Comparison of ENCODE assay signal across 7 cellular contexts in genomic region chrX:123320622-123321021, GRCh38.
"Had no signal": no experiment of that assay in that cellular context is flagged by ENCODE, and none has a peak within 500 bp of the region (broad histone marks: within the 10 kb centered on the region; RNA-seq: fewer than 3 reads in every experiment).

No MANE protein-coding gene starts in this region.

- H3K4me3 ChIP-seq: GM12878 had no signal

- FAIRE-seq: G401.6, GM12878, GM12891, GM18507, GM19239 had no signal

- DNase-seq: GDM1, GF-D8 had no signal

- ATAC-seq: GM12878 had no signal
